ENCODE assay signal across 1 cellular context in the genomic region with DNA sequence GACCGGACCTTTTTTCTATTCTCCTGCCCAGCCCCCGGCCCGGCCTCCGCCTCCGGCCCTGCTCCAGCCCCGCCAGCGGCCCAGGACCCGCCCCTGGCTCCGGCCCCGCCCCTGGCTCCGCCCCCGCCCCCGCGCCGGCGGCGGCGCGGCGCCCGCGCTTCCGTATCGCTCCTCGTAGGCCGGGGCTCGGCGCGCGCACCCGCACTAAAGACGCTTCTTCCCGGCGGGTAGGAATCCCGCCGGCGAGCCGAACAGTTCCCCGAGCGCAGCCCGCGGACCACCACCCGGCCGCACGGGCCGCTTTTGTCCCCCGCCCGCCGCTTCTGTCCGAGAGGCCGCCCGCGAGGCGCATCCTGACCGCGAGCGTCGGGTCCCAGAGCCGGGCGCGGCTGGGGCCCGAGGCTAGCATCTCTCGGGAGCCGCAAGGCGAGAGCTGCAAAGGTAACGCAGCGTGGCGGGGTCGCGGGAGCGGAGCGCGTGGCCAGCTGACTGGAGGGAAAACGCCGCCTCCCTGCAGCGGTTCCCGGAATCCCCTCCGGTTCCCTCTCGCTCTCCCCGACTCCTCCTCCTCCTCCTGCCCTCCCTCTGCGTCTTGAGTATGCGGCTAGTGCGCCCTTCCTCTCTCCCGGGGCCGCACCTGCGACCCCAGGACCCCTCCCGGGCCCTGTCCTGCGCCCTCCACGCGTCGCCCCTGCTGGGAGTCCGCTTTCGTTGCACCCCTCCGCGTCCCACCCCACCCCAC.
A peak's percentile ranks its signal among the peaks of the same experiment; 100 is the strongest.
TF ChIP-seq lines count a peak whose summit lies in the region.

Gene IFNAR2 (plus strand): TSS at position 163 of the 742 bp plus-strand sequence. CDS start 11,985 bp downstream, outside the sequence.

TF ChIP-seq in HepG2, 621 proteins besides CTCF, POLR2A, EP300 and RAD21 (continued from another document and continues in another):
- TF ChIP-seq, protein P1, sequence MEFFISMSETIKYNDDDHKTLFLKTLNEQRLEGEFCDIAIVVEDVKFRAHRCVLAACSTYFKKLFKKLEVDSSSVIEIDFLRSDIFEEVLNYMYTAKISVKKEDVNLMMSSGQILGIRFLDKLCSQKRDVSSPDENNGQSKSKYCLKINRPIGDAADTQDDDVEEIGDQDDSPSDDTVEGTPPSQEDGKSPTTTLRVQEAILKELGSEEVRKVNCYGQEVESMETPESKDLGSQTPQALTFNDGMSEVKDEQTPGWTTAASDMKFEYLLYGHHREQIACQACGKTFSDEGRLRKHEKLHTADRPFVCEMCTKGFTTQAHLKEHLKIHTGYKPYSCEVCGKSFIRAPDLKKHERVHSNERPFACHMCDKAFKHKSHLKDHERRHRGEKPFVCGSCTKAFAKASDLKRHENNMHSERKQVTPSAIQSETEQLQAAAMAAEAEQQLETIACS (CRISPR knock-in tag; IDR thresholded peaks at IDR 0.05) = peak; percentile 70
- TF ChIP-seq PHF21A (CRISPR knock-in tag; IDR thresholded peaks at IDR 0.05) (0 out of 2 replicates have a peak, but pooled peaks have one; percentile 0), PBX2 (CRISPR knock-in tag; IDR thresholded peaks at IDR 0.05) (no peak), PAWR (CRISPR knock-in tag; IDR thresholded peaks at IDR 0.05; ENCODE audit: borderline replicate concordance) (no peak), NR1H2 (CRISPR knock-in tag; IDR thresholded peaks at IDR 0.05; ENCODE audit: borderline replicate concordance, low read depth) (0 out of 2 replicates have a peak, but pooled peaks have one; percentile 27), ZNF782 (CRISPR knock-in tag; IDR thresholded peaks at IDR 0.05; ENCODE audit: borderline replicate concordance) (0 out of 2 replicates have a peak, but pooled peaks have one; percentile 48), U2AF2 (IDR thresholded peaks at IDR 0.05; ENCODE audit: low read depth, low read length) (no peak), ASH2L (IDR thresholded peaks at IDR 0.05; ENCODE audit: insufficient read length, low read depth, low read length) (peak; percentile 67), MBNL3 (CRISPR knock-in tag; conservative IDR thresholded peaks at IDR 0.05) (no peak), ZNF772 (CRISPR knock-in tag; IDR thresholded peaks at IDR 0.05) (peak; percentile 37; the same call in 1 of the 2 replicates), THRA (CRISPR knock-in tag; IDR thresholded peaks at IDR 0.05; ENCODE audit: borderline replicate concordance) (no peak), HDAC1 (CRISPR knock-in tag; IDR thresholded peaks at IDR 0.05) (no peak; the same call in 1 of the 2 replicates), CHD4 (IDR thresholded peaks at IDR 0.05; ENCODE audit: borderline replicate concordance, low read length) (no peak), ZNF850 (CRISPR knock-in tag; conservative IDR thresholded peaks at IDR 0.05) (no peak), PITX1 (CRISPR knock-in tag; IDR thresholded peaks at IDR 0.05) (no peak), ZFY (CRISPR knock-in tag; IDR thresholded peaks at IDR 0.05) (peak; percentile 54), KAT2B (IDR thresholded peaks at IDR 0.05; ENCODE audit: borderline replicate concordance, low read depth, low read length) (no peak), RFX5 (IDR thresholded peaks at IDR 0.05; ENCODE audit: low read depth, low read length) (no peak), MAFF (IDR thresholded peaks at IDR 0.05; ENCODE audit: low read depth, low read length) (no peak), ZNF800 (CRISPR knock-in tag; IDR thresholded peaks at IDR 0.05) (0 out of 2 replicates have a peak, but pooled peaks have one; percentile 48), ZNF761 (CRISPR knock-in tag; conservative IDR thresholded peaks at IDR 0.05) (no peak; the same call in 1 of the 2 replicates), ZNF441 (CRISPR knock-in tag; IDR thresholded peaks at IDR 0.05; ENCODE audit: borderline replicate concordance) (peak; percentile 53; the same call in 1 of the 2 replicates), ZNF101 (CRISPR knock-in tag; IDR thresholded peaks at IDR 0.05; ENCODE audit: borderline replicate concordance, low read depth) (no peak), ZNF160 (CRISPR knock-in tag; IDR thresholded peaks at IDR 0.05) (0 out of 2 replicates have a peak, but pooled peaks have one; percentile 22), ATF2 (CRISPR knock-in tag; IDR thresholded peaks at IDR 0.05) (no peak), GRHL1 (CRISPR knock-in tag; conservative IDR thresholded peaks at IDR 0.05) (no peak), ZNF790 (CRISPR knock-in tag; IDR thresholded peaks at IDR 0.05; ENCODE audit: borderline replicate concordance) (no peak), SMYD3 (CRISPR knock-in tag; IDR thresholded peaks at IDR 0.05) (no peak), ZNF777 (CRISPR knock-in tag; IDR thresholded peaks at IDR 0.05) (peak; percentile 55; the same call in 1 of the 2 replicates), ARNT2 (CRISPR knock-in tag; IDR thresholded peaks at IDR 0.05; ENCODE audit: low read depth) (peak; percentile 78; the same call in 1 of the 2 replicates), ZNF234 (CRISPR knock-in tag; conservative IDR thresholded peaks at IDR 0.05) (no peak), MBD4 (IDR thresholded peaks at IDR 0.05; ENCODE audit: borderline replicate concordance, low read length) (no peak), ZNF225 (CRISPR knock-in tag; IDR thresholded peaks at IDR 0.05) (no peak), ZNF737 (CRISPR knock-in tag; IDR thresholded peaks at IDR 0.05; ENCODE audit: borderline replicate concordance) (no peak), ZNF362 (CRISPR knock-in tag; IDR thresholded peaks at IDR 0.05; ENCODE audit: borderline replicate concordance) (no peak; the same call in 1 of the 2 replicates), NFE2L1 (CRISPR knock-in tag; IDR thresholded peaks at IDR 0.05; ENCODE audit: borderline replicate concordance) (no peak), ARID2 (CRISPR knock-in tag; IDR thresholded peaks at IDR 0.05; ENCODE audit: borderline replicate concordance) (0 out of 2 replicates have a peak, but pooled peaks have one; percentile 53), GABPB1 (CRISPR knock-in tag; IDR thresholded peaks at IDR 0.05) (peak; percentile 56; the same call in 1 of the 2 replicates), HMGA1 (CRISPR knock-in tag; conservative IDR thresholded peaks at IDR 0.05) (no peak), ZNF232 (CRISPR knock-in tag; IDR thresholded peaks at IDR 0.05; ENCODE audit: borderline replicate concordance) (0 out of 2 replicates have a peak, but pooled peaks have one; percentile 26), ATRX (CRISPR knock-in tag; IDR thresholded peaks at IDR 0.05; ENCODE audit: borderline replicate concordance) (no peak), ZBTB2 (CRISPR knock-in tag; IDR thresholded peaks at IDR 0.05; ENCODE audit: low read depth) (no peak), ETV6 (CRISPR knock-in tag; conservative IDR thresholded peaks at IDR 0.05) (0 out of 2 replicates have a peak, but pooled peaks have one; percentile 30), RFXANK (CRISPR knock-in tag; IDR thresholded peaks at IDR 0.05) (no peak), MTA1 (CRISPR knock-in tag; IDR thresholded peaks at IDR 0.05; ENCODE audit: borderline replicate concordance) (peak; percentile 15; the same call in 1 of the 2 replicates), DMAP1 (CRISPR knock-in tag; IDR thresholded peaks at IDR 0.05) (peak; percentile 15), RORA (CRISPR knock-in tag; IDR thresholded peaks at IDR 0.05) (no peak), ZNF557 (CRISPR knock-in tag; IDR thresholded peaks at IDR 0.05) (no peak), ZNF331 (CRISPR knock-in tag; IDR thresholded peaks at IDR 0.05) (no peak), ZNF564 (CRISPR knock-in tag; IDR thresholded peaks at IDR 0.05) (peak; percentile 80), ZNF354B (CRISPR knock-in tag; IDR thresholded peaks at IDR 0.05) (no peak)
- TF ChIP-seq, protein P2, sequence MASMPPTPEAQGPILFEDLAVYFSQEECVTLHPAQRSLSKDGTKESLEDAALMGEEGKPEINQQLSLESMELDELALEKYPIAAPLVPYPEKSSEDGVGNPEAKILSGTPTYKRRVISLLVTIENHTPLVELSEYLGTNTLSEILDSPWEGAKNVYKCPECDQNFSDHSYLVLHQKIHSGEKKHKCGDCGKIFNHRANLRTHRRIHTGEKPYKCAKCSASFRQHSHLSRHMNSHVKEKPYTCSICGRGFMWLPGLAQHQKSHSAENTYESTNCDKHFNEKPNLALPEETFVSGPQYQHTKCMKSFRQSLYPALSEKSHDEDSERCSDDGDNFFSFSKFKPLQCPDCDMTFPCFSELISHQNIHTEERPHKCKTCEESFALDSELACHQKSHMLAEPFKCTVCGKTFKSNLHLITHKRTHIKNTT (CRISPR knock-in tag; IDR thresholded peaks at IDR 0.05) = no peak
- TF ChIP-seq, protein P3, sequence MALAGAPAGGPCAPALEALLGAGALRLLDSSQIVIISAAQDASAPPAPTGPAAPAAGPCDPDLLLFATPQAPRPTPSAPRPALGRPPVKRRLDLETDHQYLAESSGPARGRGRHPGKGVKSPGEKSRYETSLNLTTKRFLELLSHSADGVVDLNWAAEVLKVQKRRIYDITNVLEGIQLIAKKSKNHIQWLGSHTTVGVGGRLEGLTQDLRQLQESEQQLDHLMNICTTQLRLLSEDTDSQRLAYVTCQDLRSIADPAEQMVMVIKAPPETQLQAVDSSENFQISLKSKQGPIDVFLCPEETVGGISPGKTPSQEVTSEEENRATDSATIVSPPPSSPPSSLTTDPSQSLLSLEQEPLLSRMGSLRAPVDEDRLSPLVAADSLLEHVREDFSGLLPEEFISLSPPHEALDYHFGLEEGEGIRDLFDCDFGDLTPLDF (CRISPR knock-in tag; IDR thresholded peaks at IDR 0.05) = no peak
